ENCODE assay signal across 24 cellular contexts in the genomic region with DNA sequence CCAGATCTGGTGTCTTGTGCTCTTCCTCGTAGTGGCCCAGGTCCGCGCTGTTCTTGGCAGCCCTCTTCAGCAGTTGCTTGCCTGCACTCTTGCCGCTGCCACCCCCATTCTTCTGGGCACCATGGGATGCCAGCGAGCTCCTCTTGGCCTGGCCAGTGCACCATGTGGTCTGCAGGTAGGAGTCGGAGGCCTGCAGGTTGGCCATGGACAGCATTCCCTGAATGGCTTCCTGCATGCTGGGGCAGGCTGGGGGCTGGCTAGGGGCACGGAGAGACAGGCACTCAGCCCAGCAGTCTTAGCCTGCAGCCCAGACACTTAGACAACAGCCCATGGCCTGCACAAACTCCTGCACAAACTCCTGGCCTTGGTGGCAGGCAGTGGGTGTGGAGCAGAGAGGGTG.
"Had no signal": no experiment of that assay in that cellular context is flagged by ENCODE, and none has a peak within 500 bp of the region (broad histone marks: within the 10 kb centered on the region; RNA-seq: fewer than 3 reads in every experiment).

No MANE protein-coding gene starts in this region.

- H3K36me3 Mint-ChIP-seq: memory B cell; natural killer cell; stimulated activated effector memory CD8-positive, alpha-beta T cell treated with anti-CD3 and anti-CD28 coated beads, Interleukin-12 subunit alpha, Interleukin-12 subunit beta, amount 100 ng/mL, for 72 hours; type B pancreatic cell had no signal

- H3K27me3 ChIP-seq: neutrophil, right lobe of liver, thyroid gland had no signal

- H2AFZ ChIP-seq: parathyroid adenoma had no signal

- H3K9me3 ChIP-seq: gastroesophageal sphincter, heart left ventricle, neutrophil, right lobe of liver, thyroid gland had no signal

- H3K9me3 Mint-ChIP-seq: memory B cell; stimulated activated effector memory CD8-positive, alpha-beta T cell treated with anti-CD3 and anti-CD28 coated beads, Interleukin-12 subunit alpha, Interleukin-12 subunit beta, amount 100 ng/mL, for 72 hours; type B pancreatic cell had no signal

- H3K4me1 ChIP-seq: gastroesophageal sphincter, heart left ventricle, parathyroid adenoma, right lobe of liver, stomach, thyroid gland had no signal

- H3K27ac Mint-ChIP-seq: memory B cell; natural killer cell; progenitor cell of endocrine pancreas; stimulated activated effector memory CD8-positive, alpha-beta T cell treated with anti-CD3 and anti-CD28 coated beads, Interleukin-12 subunit alpha, Interleukin-12 subunit beta, amount 100 ng/mL, for 72 hours; type B pancreatic cell had no signal

- DNase-seq: effector CD4-positive, alpha-beta T cell; foreskin fibroblast; hippocampal formation; left ventricle myocardium superior; natural killer cell; right lobe of liver; stimulated activated CD4-positive, alpha-beta T cell treated with anti-CD3 and anti-CD28 coated beads, Interleukin-2, amount 100 ng/mL, for 24 hours; stimulated activated CD4-positive, alpha-beta T cell treated with anti-CD3 and anti-CD28 coated beads, Interleukin-4, amount 100 ng/mL, for 24 hours; stimulated activated naive CD4-positive, alpha-beta T cell treated with Interleukin-2 at 50 U/mL for 16 hours; stomach; thyroid gland had no signal

- ATAC-seq: esophagus mucosa; gastroesophageal sphincter; heart left ventricle; left ventricle myocardium superior; right lobe of liver; stimulated activated effector memory CD8-positive, alpha-beta T cell treated with anti-CD3 and anti-CD28 coated beads, Interleukin-12 subunit alpha, Interleukin-12 subunit beta, amount 100 ng/mL, for 72 hours had no signal

- H3K27me3 Mint-ChIP-seq: memory B cell, progenitor cell of endocrine pancreas, type B pancreatic cell had no signal

- H3K4me3 Mint-ChIP-seq: memory B cell; natural killer cell; stimulated activated effector memory CD8-positive, alpha-beta T cell treated with anti-CD3 and anti-CD28 coated beads, Interleukin-12 subunit alpha, Interleukin-12 subunit beta, amount 100 ng/mL, for 72 hours; type B pancreatic cell had no signal

- H3K27ac ChIP-seq: dorsolateral prefrontal cortex, epithelial cell of prostate, gastroesophageal sphincter, heart left ventricle, neutrophil, parathyroid adenoma, right lobe of liver, stomach, thyroid gland had no signal

- H3K4me1 Mint-ChIP-seq: memory B cell; natural killer cell; stimulated activated effector memory CD8-positive, alpha-beta T cell treated with anti-CD3 and anti-CD28 coated beads, Interleukin-12 subunit alpha, Interleukin-12 subunit beta, amount 100 ng/mL, for 72 hours had no signal

- H3K36me3 ChIP-seq: gastroesophageal sphincter, heart left ventricle, neutrophil, right lobe of liver, stomach, thyroid gland had no signal

- H3K4me3 ChIP-seq: dorsolateral prefrontal cortex, gastroesophageal sphincter, heart left ventricle, lung, right lobe of liver, smooth muscle cell, stomach, thyroid gland had no signal

- H3K9ac ChIP-seq: parathyroid adenoma had no signal

- H3K4me2 ChIP-seq: smooth muscle cell had no signal
